ENCODE assay signal across 19 cellular contexts in genomic region chr11:32918427-32918826, GRCh38. TPM values are rescaled to one million over a fixed set of nuclear protein-coding genes. Genes with fewer than 3 reads are reported as not detected.
A peak's percentile ranks its signal among the peaks of the same experiment; 100 is the strongest.
DNase-seq lines count a peak whose midpoint lies in the region; FAIRE-seq and TF ChIP-seq lines count a peak whose summit lies in the region.
"Had no signal": no experiment of that assay in that cellular context is flagged by ENCODE, and none has a peak within 500 bp of the region (broad histone marks: within the 10 kb centered on the region; RNA-seq: fewer than 3 reads in every experiment).

No MANE protein-coding gene starts in this region.

- H2BK15ac ChIP-seq in H1 (ENCODE audit: low read length), result no peak overlapping the region

- no peak overlapping the region for H2BK5ac ChIP-seq in H1 (ENCODE audit: low read depth, low read length)

- H3K9me3 Mint-ChIP-seq in progenitor cell of endocrine pancreas (ENCODE audit: low read depth), result peaks cover 3% of the 10 kb centered on the region
- H3K9me3 Mint-ChIP-seq: activated CD8-positive, alpha-beta T cell treated with anti-CD3 and anti-CD28 coated beads for 36 hours had no signal

- H4K20me1 ChIP-seq in PC-9 (ENCODE audit: insufficient read depth) (peaks cover 5% of the 10 kb centered on the region; the same call in 1 of the 2 replicates), H1 (replicated peaks in 1 of 2; ENCODE audit: control insufficient read depth in 1 of 2, insufficient read depth in 2 of 2, low read length in 2 of 2) (peaks cover 7 to 16% of the 10 kb centered on the region in 2 experiments)

- BruUV-seq in PC-9 (replicated peaks; lab: Mats Ljungman, UMichigan), result no TSS peak

- WGBS in H1 (ENCODE audit: extremely low coverage in 1 of 2, insufficient coverage in 1 of 2, insufficient read length in 1 of 2, insufficient replicate concordance in 2 of 2, low coverage in 1 of 2, low lambda C conversion rate in 2 of 2, missing lambda C conversion rate in 1 of 2), 2 experiments, result 74% methylated on average over 1 of the region's 1 CpG; no CpG with 5 or more reads in 1 of the 2 experiments

- no peaks in the 10 kb centered on the region for H3K27me3 Mint-ChIP-seq in progenitor cell of endocrine pancreas
- H3K27me3 Mint-ChIP-seq: activated CD8-positive, alpha-beta T cell treated with anti-CD3 and anti-CD28 coated beads for 36 hours; activated naive CD8-positive, alpha-beta T cell had no signal

- H3K4me1 ChIP-seq in PC-9 (replicated peaks; ENCODE audit: insufficient read depth) (peaks cover 16% of the 10 kb centered on the region), H1 (replicated peaks in 1 of 4; ENCODE audit: control insufficient read depth in 3 of 4, insufficient read depth in 4 of 4, low read length in 3 of 4) (peaks cover 0 to 2% (median 0%) of the 10 kb centered on the region in 4 experiments; a peak in 2 of 7 replicates)

- H3K36me3 Mint-ChIP-seq in progenitor cell of endocrine pancreas (ENCODE audit: insufficient read depth), result peaks cover 8% of the 10 kb centered on the region

- POLR2A ChIA-PET in PC-9 (lab: Charles Lee; ENCODE audit: unreplicated experiment) (interaction anchor here (0.6 kb wide), 1 partner anchor 13 kb away, joined by 3 read pairs; no protein-coding TSS in a partner anchor), H1 (lab: Charles Lee; ENCODE audit: partially characterized antibody) (interaction anchor here (1.0 kb wide), 1 partner anchor 23 kb away, joined by 3 read pairs; no protein-coding TSS in a partner anchor)

- H2AK5ac ChIP-seq in H1 (ENCODE audit: low read depth, low read length), result no peak overlapping the region

- H3F3A ChIP-seq in PC-9 (ENCODE audit: insufficient read depth, low read depth), result no peaks in the 10 kb centered on the region

- no peak overlapping the region for H3K23ac ChIP-seq in H1 (ENCODE audit: insufficient read length)

- CTCF ChIA-PET in PC-9 (lab: Charles Lee) (no interaction called here), H1 (lab: Charles Lee; ENCODE audit: partially characterized antibody) (interaction anchor here (1.6 kb wide), 2 partner anchors 13 to 24 kb away, joined by 5 to 8 read pairs; no protein-coding TSS in a partner anchor)

- peak overlapping the region in 1 of 4 experiments; percentile 40; a peak in 1 of 7 replicates for H3K9ac ChIP-seq in H1 (replicated peaks in 1 of 4; ENCODE audit: extremely low read depth in 1 of 4, low read depth in 3 of 4, low read length in 3 of 4)

- no peak for TF ChIP-seq CTCF in PC-9 (conservative IDR thresholded peaks at IDR 0.05)
- no peak for TF ChIP-seq CTCF in H1 (IDR thresholded peaks at IDR 0.05; ENCODE audit: control extremely low read depth in 1 of 3, insufficient read depth in 1 of 3, low read depth in 1 of 3, low read length in 3 of 3)
- no peak for TF ChIP-seq CTCF in progenitor cell of endocrine pancreas (IDR thresholded peaks at IDR 0.05; ENCODE audit: unreplicated experiment)

- no peak overlapping the region for H4K91ac ChIP-seq in H1 (replicated peaks; ENCODE audit: insufficient read length, low read length)

- no peak overlapping the region for H2BK12ac ChIP-seq in H1 (ENCODE audit: low read depth, low read length)

- intact Hi-C loops in PC-9 (cut with micrococcal nuclease; ENCODE audit: unreplicated experiment), result no loop called here

- H3K9me2 ChIP-seq in PC-9 (ENCODE audit: insufficient read depth), result no peaks in the 10 kb centered on the region

- H3K36me3 ChIP-seq in PC-9 (ENCODE audit: low read depth) (no peaks in the 10 kb centered on the region), H1 (ENCODE audit: control insufficient read depth in 2 of 4, insufficient read depth in 4 of 4, low read length in 3 of 4) (peaks cover 0 to 4% (median 0%) of the 10 kb centered on the region in 4 experiments; a peak in 1 of 8 replicates)
- H3K36me3 ChIP-seq: neutrophil had no signal

- H3K27ac ChIP-seq in PC-9 (peak overlapping the region; percentile 22; the same call in 1 of the 2 replicates), H1 (ENCODE audit: low read depth, low read length) (no peak overlapping the region)
- H3K27ac ChIP-seq: neutrophil, WERI-Rb-1 had no signal

- H2BK20ac ChIP-seq in H1 (ENCODE audit: low read length), result no peak overlapping the region

- H3K4me2 ChIP-seq in PC-9, result no peak overlapping the region
- H3K4me2 ChIP-seq in H1 (ENCODE audit: insufficient read depth in 1 of 2, low read depth in 2 of 2, low read length in 2 of 2), result no peak overlapping the region

- H3K4ac ChIP-seq in H1 (replicated peaks; ENCODE audit: insufficient read length, low read depth, low read length), result no peak overlapping the region

- no peak overlapping the region for H3K27ac Mint-ChIP-seq in progenitor cell of endocrine pancreas
- H3K27ac Mint-ChIP-seq: activated CD8-positive, alpha-beta T cell treated with anti-CD3 and anti-CD28 coated beads for 36 hours; activated naive CD8-positive, alpha-beta T cell had no signal

- H3K14ac ChIP-seq in H1 (ENCODE audit: insufficient read length), result no peak overlapping the region

- H3K9me3 ChIP-seq in PC-9 (ENCODE audit: insufficient read depth, low read depth) (no peaks in the 10 kb centered on the region), H1 (ENCODE audit: insufficient read depth in 2 of 2, low read depth in 1 of 2, low read length in 1 of 2) (no peaks in the 10 kb centered on the region)
- H3K9me3 ChIP-seq: neutrophil had no signal

- no peak overlapping the region for H3K4me3 ChIP-seq in PC-9
- no peak overlapping the region for H3K4me3 ChIP-seq in H1 (ENCODE audit: extremely low read depth in 1 of 4, insufficient read depth in 2 of 4, low read depth in 3 of 4, low read length in 4 of 4)

- no peak overlapping the region for H2AFZ ChIP-seq in PC-9
- no peak overlapping the region for H2AFZ ChIP-seq in H1 (ENCODE audit: low read length)

- H3K79me1 ChIP-seq in H1 (ENCODE audit: low read depth, low read length), result 0 out of 2 replicates have a peak, but pooled peaks cover 5% of the 10 kb centered on the region

- TF ChIP-seq RAD21 in H1 (IDR thresholded peaks at IDR 0.05 in 1 of 2, conservative IDR thresholded peaks at IDR 0.05 in 1 of 2; ENCODE audit: low read depth in 2 of 2, low read length in 2 of 2), result no peak

- no peak for FAIRE-seq in H1 (lab: Jason Lieb, UNC)
- FAIRE-seq: frontal cortex had no signal

- no peak overlapping the region for H4K8ac ChIP-seq in H1 (ENCODE audit: extremely low read depth, insufficient read depth, low read length)

- H2BK120ac ChIP-seq in H1 (replicated peaks; ENCODE audit: low read depth, low read length), result no peak overlapping the region

- no peaks in the 10 kb centered on the region for H3K23me2 ChIP-seq in H1 (ENCODE audit: low read depth, low read length)

- H4K5ac ChIP-seq in H1 (ENCODE audit: insufficient read length, low read depth, low read length), result no peak overlapping the region

- H3K27me3 ChIP-seq in PC-9 (ENCODE audit: insufficient read depth, low read depth) (no peaks in the 10 kb centered on the region), H1 (replicated peaks in 1 of 4; ENCODE audit: control insufficient read depth in 3 of 4, extremely low read depth in 1 of 4, insufficient read depth in 3 of 4, low read length in 3 of 4) (no peaks in the 10 kb centered on the region)
- H3K27me3 ChIP-seq: neutrophil had no signal

- H3K4me1 Mint-ChIP-seq in progenitor cell of endocrine pancreas (ENCODE audit: low read depth), result peaks cover 21% of the 10 kb centered on the region

- no peak for TF ChIP-seq EP300 in H1 (IDR thresholded peaks at IDR 0.05; ENCODE audit: borderline replicate concordance in 1 of 2, low read depth in 2 of 2, low read length in 2 of 2)

- peak overlapping the region; percentile 11 for H3K4me3 Mint-ChIP-seq in progenitor cell of endocrine pancreas (ENCODE audit: low read depth)
- H3K4me3 Mint-ChIP-seq: activated CD8-positive, alpha-beta T cell treated with anti-CD3 and anti-CD28 coated beads for 36 hours; activated naive CD8-positive, alpha-beta T cell had no signal

- H3K56ac ChIP-seq in H1 (replicated peaks; ENCODE audit: insufficient read length, low read depth, low read length), result peak overlapping the region; percentile 0

- H3K79me2 ChIP-seq in PC-9 (ENCODE audit: low read depth), result peaks cover 98% of the 10 kb centered on the region
- peaks cover 31 to 99% of the 10 kb centered on the region in 2 experiments for H3K79me2 ChIP-seq in H1 (ENCODE audit: control insufficient read depth in 1 of 2, insufficient read depth in 2 of 2, low read length in 2 of 2)

- H3K18ac ChIP-seq in H1 (ENCODE audit: extremely low read depth, low read length), result no peak overlapping the region

- TF ChIP-seq POLR2A in H1 (IDR thresholded peaks at IDR 0.05; ENCODE audit: control extremely low read depth in 1 of 2, low read depth in 2 of 2, low read length in 2 of 2), result no peak

- DNase-seq in Daoy (ENCODE audit: low read depth), result peak; percentile 2
- no peak for DNase-seq in PC-9
- DNase-seq in H1 (ENCODE audit: low read depth in 1 of 2, low spot score in 2 of 2), result no peak
- no peak for DNase-seq in progenitor cell of endocrine pancreas (ENCODE audit: low spot score, unreplicated experiment)
- no peak for DNase-seq in putamen (ENCODE audit: low spot score)
- no peak for DNase-seq in NCI-H2081 (lab: John Stamatoyannopoulos, UW)
- DNase-seq in activated CD4-positive, alpha-beta T cell treated with anti-CD3 and anti-CD28 coated beads for 48 hours, result no peak
- DNase-seq: activated CD8-positive, alpha-beta T cell treated with anti-CD3 and anti-CD28 coated beads for 36 hours; activated T-cell treated with anti-CD3 and anti-CD28 coated beads, Interleukin-2, amount 50 U/mL, for 48 hours; DMS153; GF-D8; NCI-H1417 treated with DMSO at 0.1 percent for 48 hours; NCI-H524 treated with DMSO at 0.1 percent for 48 hours; right cardiac atrium; SHP77 treated with DMSO at 0.1 percent for 48 hours; WERI-Rb-1 had no signal

TF ChIP-seq in H1, 55 proteins besides CTCF, POLR2A, EP300 and RAD21 (continues in another document):
- no peak for TF ChIP-seq BRCA1 (IDR thresholded peaks at IDR 0.05; ENCODE audit: low read depth, low read length)
- no peak for TF ChIP-seq GTF2F1 (IDR thresholded peaks at IDR 0.05; ENCODE audit: borderline replicate concordance, low read depth, low read length)
- no peak for TF ChIP-seq GABPA (IDR thresholded peaks at IDR 0.05; ENCODE audit: borderline replicate concordance, insufficient read depth, low read length)
- TF ChIP-seq RBBP5 (IDR thresholded peaks at IDR 0.05; ENCODE audit: borderline replicate concordance, low read depth, low read length), result no peak
- no peak for TF ChIP-seq EZH2 (IDR thresholded peaks at IDR 0.05; ENCODE audit: low read depth, low read length, severe bottlenecking)

RNA-seq across cellular contexts. Expression of gene QSER1, which starts 25.8 kb away (rescaled TPM):
- total RNA-seq in Daoy (2014; rRNA removed; shearing (Covaris generic)), result 15.6 and 18.6 TPM in 2 replicates
- 39.6 and 60.2 TPM in 2 replicates for total RNA-seq in PC-9 (2021)
- 114 and 117 TPM in 2 replicates for total RNA-seq in H1 (2021; fragmentation: NEBNext Ultra II Directional; extraction: Animal tissue kit (Norgen Biotek cat#: 25700))
- polyA plus RNA-seq in H1 (2011; rRNA removed), result 16.6 and 29.3 TPM in 2 replicates
- 26.1 TPM for polyA plus RNA-seq in H1 (2011; cell fraction: cytosol; rRNA removed)
- polyA plus RNA-seq in H1 (2011; cell fraction: nucleus; rRNA removed), result 38.3 TPM
- polyA plus RNA-seq in H1 (2012, experiment 1 of 2), result 19.9 to 42.3 TPM (median 30.4 TPM) in 4 replicates
- polyA plus RNA-seq in H1 (2012, experiment 2 of 2), result 1.9 TPM
- 52.7 TPM for polyA plus RNA-seq in H1 (2013, experiment 1 of 2)
- 48.3 TPM for polyA plus RNA-seq in H1 (2013, experiment 2 of 2)
- 132 and 174 TPM in 2 replicates for polyA minus RNA-seq in H1 (2011; rRNA and poly(A)+ RNA removed)
- polyA minus RNA-seq in H1 (2011; cell fraction: cytosol; rRNA and poly(A)+ RNA removed), result 81.9 TPM
- polyA minus RNA-seq in H1 (2011; cell fraction: nucleus; rRNA and poly(A)+ RNA removed), result 247 TPM
- total RNA-seq in progenitor cell of endocrine pancreas, result 38.9 and 48.4 TPM in 2 replicates
